In the genomic region with DNA sequence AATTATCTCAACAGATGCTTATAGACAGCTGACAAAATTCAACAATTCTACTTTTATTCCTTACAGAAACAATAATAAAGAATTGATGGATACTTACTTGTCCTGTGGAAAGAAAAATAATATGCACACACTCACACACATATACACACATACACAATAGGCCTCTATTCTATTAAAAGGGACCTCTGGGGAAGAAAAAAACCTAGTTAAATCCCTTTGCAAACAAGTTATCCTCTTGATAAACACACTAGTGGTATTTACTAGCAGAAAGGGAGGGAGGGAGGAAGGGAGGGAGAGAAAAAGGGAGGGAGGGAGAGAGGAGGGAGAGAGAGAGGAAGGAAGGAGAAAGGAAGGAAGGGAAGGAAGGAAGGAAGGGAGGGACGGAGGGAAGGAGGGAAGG, we compare ENCODE assay signal across 18 cellular contexts.
DNase-seq lines count a peak whose midpoint lies in the region; FAIRE-seq and TF ChIP-seq lines count a peak whose summit lies in the region.
"Had no signal": no experiment of that assay in that cellular context is flagged by ENCODE, and none has a peak within 500 bp of the region (broad histone marks: within the 10 kb centered on the region; RNA-seq: fewer than 3 reads in every experiment).

No MANE protein-coding gene starts in this region.

- no peak overlapping the region for H2BK12ac ChIP-seq in H1 (ENCODE audit: low read depth, low read length)

- H3K27ac ChIP-seq in H1 (ENCODE audit: low read depth, low read length) (no peak overlapping the region), osteoblast (ENCODE audit: low read depth, low read length) (no peak overlapping the region), prostate gland (no peak overlapping the region)

- H3K23me2 ChIP-seq in H1 (ENCODE audit: low read depth, low read length) = peaks cover 3% of the 10 kb centered on the region; the same call in 1 of the 2 replicates

- H3K18ac ChIP-seq in H1 (ENCODE audit: extremely low read depth, low read length) = no peak overlapping the region

- H2BK20ac ChIP-seq in H1 (ENCODE audit: low read length) = no peak overlapping the region

- no peak overlapping the region for H3K14ac ChIP-seq in H1 (ENCODE audit: insufficient read length)

- H2BK5ac ChIP-seq in H1 (ENCODE audit: low read depth, low read length) = no peak overlapping the region

- no peak for FAIRE-seq in H1 (lab: Jason Lieb, UNC)
- FAIRE-seq: GM12878, GM19239, H54 had no signal

- TF ChIP-seq RAD21 in H1 (IDR thresholded peaks at IDR 0.05 in 1 of 2, conservative IDR thresholded peaks at IDR 0.05 in 1 of 2; ENCODE audit: low read depth in 2 of 2, low read length in 2 of 2) = no peak

- no peak overlapping the region for H3K23ac ChIP-seq in H1 (ENCODE audit: insufficient read length)

- H4K20me1 ChIP-seq in H1 (replicated peaks in 1 of 2; ENCODE audit: control insufficient read depth in 1 of 2, insufficient read depth in 2 of 2, low read length in 2 of 2) (no peaks in the 10 kb centered on the region), osteoblast (ENCODE audit: insufficient read depth, low read length) (no peaks in the 10 kb centered on the region)

- no peak overlapping the region for H3K9ac ChIP-seq in H1 (replicated peaks in 1 of 4; ENCODE audit: extremely low read depth in 1 of 4, low read depth in 3 of 4, low read length in 3 of 4)

- POLR2A ChIA-PET in H1 (lab: Charles Lee; ENCODE audit: partially characterized antibody) = no interaction called here

- H2BK15ac ChIP-seq in H1 (ENCODE audit: low read length) = no peak overlapping the region

- H2AFZ ChIP-seq in H1 (ENCODE audit: low read length) (no peak overlapping the region), osteoblast (ENCODE audit: low read length) (peak overlapping the region; percentile 3)
- H2AFZ ChIP-seq: GM23338 had no signal

- no peak overlapping the region for H2BK120ac ChIP-seq in H1 (replicated peaks; ENCODE audit: low read depth, low read length)

- H4K91ac ChIP-seq in H1 (replicated peaks; ENCODE audit: insufficient read length, low read length) = no peak overlapping the region

- H3K27me3 ChIP-seq in H1 (replicated peaks in 1 of 4; ENCODE audit: control insufficient read depth in 3 of 4, extremely low read depth in 1 of 4, insufficient read depth in 3 of 4, low read length in 3 of 4) (no peaks in the 10 kb centered on the region), osteoblast (ENCODE audit: insufficient read depth, low read length) (no peaks in the 10 kb centered on the region), prostate gland (replicated peaks; ENCODE audit: insufficient read depth) (no peaks in the 10 kb centered on the region)

- TF ChIP-seq POLR2A in H1 (IDR thresholded peaks at IDR 0.05; ENCODE audit: control extremely low read depth in 1 of 2, low read depth in 2 of 2, low read length in 2 of 2) (no peak), prostate gland (IDR thresholded peaks at IDR 0.05) (no peak)

- H3K4me3 ChIP-seq in H1 (ENCODE audit: extremely low read depth in 1 of 4, insufficient read depth in 2 of 4, low read depth in 3 of 4, low read length in 4 of 4) (no peak overlapping the region), osteoblast (ENCODE audit: insufficient read depth, low read length) (no peak overlapping the region), prostate gland (no peak overlapping the region)
- H3K4me3 ChIP-seq: GM12878, GM23338, HAP-1 had no signal

- TF ChIP-seq EP300 in H1 (IDR thresholded peaks at IDR 0.05; ENCODE audit: borderline replicate concordance in 1 of 2, low read depth in 2 of 2, low read length in 2 of 2) = no peak

- DNase-seq in DMS53 (lab: John Stamatoyannopoulos, UW) (peak; percentile 78), DMS53 treated with DMSO at 0.1 percent for 48 hours (lab: John Stamatoyannopoulos, UW; ENCODE audit: unreplicated experiment) (peak; percentile 64), H1 (ENCODE audit: low read depth in 1 of 2, low spot score in 2 of 2) (no peak), osteoblast (ENCODE audit: insufficient read length, low spot score, missing footprints) (no peak), prostate gland (ENCODE audit: low spot score) (no peak), MV-4-11 (lab: John Stamatoyannopoulos, UW) (no peak)
- DNase-seq: C1 segment of cervical spinal cord; Calu3; CD4-positive, alpha-beta memory T cell; COR-L47; DMS79; EL; GDM1 had no signal

- no peak overlapping the region for H4K8ac ChIP-seq in H1 (ENCODE audit: extremely low read depth, insufficient read depth, low read length)

- CTCF ChIA-PET in H1 (lab: Charles Lee; ENCODE audit: partially characterized antibody) = no interaction called here

- WGBS in H1 (ENCODE audit: extremely low coverage in 1 of 2, insufficient coverage in 1 of 2, insufficient read length in 1 of 2, insufficient replicate concordance in 2 of 2, low coverage in 1 of 2, low lambda C conversion rate in 2 of 2, missing lambda C conversion rate in 1 of 2), 2 experiments = 33% methylated on average over 1 of the region's 1 CpG; no CpG with 5 or more reads in 1 of the 2 experiments
- WGBS in prostate gland = 54% methylated on average over 1 of the region's 1 CpG

- H3K4me2 ChIP-seq in H1 (ENCODE audit: insufficient read depth in 1 of 2, low read depth in 2 of 2, low read length in 2 of 2) (no peak overlapping the region), osteoblast (ENCODE audit: insufficient read depth, low read length) (no peak overlapping the region)
- H3K4me2 ChIP-seq: GM23338 had no signal

- no peak overlapping the region for H4K5ac ChIP-seq in H1 (ENCODE audit: insufficient read length, low read depth, low read length)

- H3K36me3 ChIP-seq in H1 (ENCODE audit: control insufficient read depth in 2 of 4, insufficient read depth in 4 of 4, low read length in 3 of 4) (no peaks in the 10 kb centered on the region), osteoblast (ENCODE audit: insufficient read depth, low read length) (no peaks in the 10 kb centered on the region), prostate gland (no peaks in the 10 kb centered on the region)
- H3K36me3 ChIP-seq: HAP-1 had no signal

- no peak overlapping the region for H3K4ac ChIP-seq in H1 (replicated peaks; ENCODE audit: insufficient read length, low read depth, low read length)

- no peaks in the 10 kb centered on the region for H3K4me1 ChIP-seq in H1 (replicated peaks in 1 of 4; ENCODE audit: control insufficient read depth in 3 of 4, insufficient read depth in 4 of 4, low read length in 3 of 4)
- no peaks in the 10 kb centered on the region for H3K4me1 ChIP-seq in osteoblast (ENCODE audit: insufficient read depth, low read length)
- no peaks in the 10 kb centered on the region for H3K4me1 ChIP-seq in prostate gland (replicated peaks)
- H3K4me1 ChIP-seq: HAP-1 had no signal

- TF ChIP-seq CTCF in H1 (IDR thresholded peaks at IDR 0.05; ENCODE audit: control extremely low read depth in 1 of 3, insufficient read depth in 1 of 3, low read depth in 1 of 3, low read length in 3 of 3) = no peak
- TF ChIP-seq CTCF in osteoblast (IDR thresholded peaks at IDR 0.05; ENCODE audit: extremely low read depth, low read depth, low read length) = no peak
- TF ChIP-seq CTCF in prostate gland (IDR thresholded peaks at IDR 0.05) = no peak

- H3K79me2 ChIP-seq in H1 (ENCODE audit: control insufficient read depth in 1 of 2, insufficient read depth in 2 of 2, low read length in 2 of 2) (no peaks in the 10 kb centered on the region), osteoblast (ENCODE audit: insufficient read depth, low read length) (no peaks in the 10 kb centered on the region)

- no peaks in the 10 kb centered on the region for H3K79me1 ChIP-seq in H1 (ENCODE audit: low read depth, low read length)

- H2AK5ac ChIP-seq in H1 (ENCODE audit: low read depth, low read length) = no peak overlapping the region

- intact Hi-C loops in prostate gland (cut with DNase I) = no loop called here

- peak overlapping the region; percentile 62 for H3K56ac ChIP-seq in H1 (replicated peaks; ENCODE audit: insufficient read length, low read depth, low read length)

- H3K9me3 ChIP-seq in H1 (ENCODE audit: insufficient read depth in 2 of 2, low read depth in 1 of 2, low read length in 1 of 2) (no peaks in the 10 kb centered on the region), osteoblast (ENCODE audit: low read depth, low read length) (no peaks in the 10 kb centered on the region), prostate gland (no peaks in the 10 kb centered on the region)
- H3K9me3 ChIP-seq: HAP-1 had no signal

TF ChIP-seq in H1, 55 proteins besides CTCF, POLR2A, EP300 and RAD21 (continues in another document):
- TF ChIP-seq JUND (IDR thresholded peaks at IDR 0.05; ENCODE audit: low read length) (no peak), EGR1 (IDR thresholded peaks at IDR 0.05; ENCODE audit: borderline replicate concordance, low read depth, low read length) (no peak), ASH2L (IDR thresholded peaks at IDR 0.05; ENCODE audit: low read length) (no peak), BRCA1 (IDR thresholded peaks at IDR 0.05; ENCODE audit: low read depth, low read length) (no peak), CBX5 (IDR thresholded peaks at IDR 0.05; ENCODE audit: low read depth, low read length) (no peak), CTBP2 (IDR thresholded peaks at IDR 0.05; ENCODE audit: borderline replicate concordance, insufficient read depth, insufficient read length, low read length) (no peak), KDM5A (IDR thresholded peaks at IDR 0.05; ENCODE audit: low read length) (no peak), ZNF274 (IDR thresholded peaks at IDR 0.05; ENCODE audit: borderline replicate concordance, extremely low read depth, low read length) (no peak), RBBP5 (IDR thresholded peaks at IDR 0.05; ENCODE audit: borderline replicate concordance, low read depth, low read length) (no peak), SRF (IDR thresholded peaks at IDR 0.05; ENCODE audit: low read depth, low read length) (no peak), BCL11A (IDR thresholded peaks at IDR 0.05; ENCODE audit: low read depth in 2 of 2, low read length in 2 of 2) (no peak), TEAD4 (IDR thresholded peaks at IDR 0.05; ENCODE audit: low read depth, low read length) (no peak)
- TF ChIP-seq, protein P1, sequence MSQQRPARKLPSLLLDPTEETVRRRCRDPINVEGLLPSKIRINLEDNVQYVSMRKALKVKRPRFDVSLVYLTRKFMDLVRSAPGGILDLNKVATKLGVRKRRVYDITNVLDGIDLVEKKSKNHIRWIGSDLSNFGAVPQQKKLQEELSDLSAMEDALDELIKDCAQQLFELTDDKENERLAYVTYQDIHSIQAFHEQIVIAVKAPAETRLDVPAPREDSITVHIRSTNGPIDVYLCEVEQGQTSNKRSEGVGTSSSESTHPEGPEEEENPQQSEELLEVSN (IDR thresholded peaks at IDR 0.05) = no peak
- TF ChIP-seq, protein P2, sequence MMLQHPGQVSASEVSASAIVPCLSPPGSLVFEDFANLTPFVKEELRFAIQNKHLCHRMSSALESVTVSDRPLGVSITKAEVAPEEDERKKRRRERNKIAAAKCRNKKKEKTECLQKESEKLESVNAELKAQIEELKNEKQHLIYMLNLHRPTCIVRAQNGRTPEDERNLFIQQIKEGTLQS (IDR thresholded peaks at IDR 0.05; ENCODE audit: insufficient read depth, low read depth, low read length) = no peak

Comparison
In these comparisons a context has a peak if more than half of its experiments do, and no peak if none do; other contexts are left out.
1. DNase-seq: peak in DMS53 (single experiment) and DMS53 treated with DMSO at 0.1 percent for 48 hours (single experiment); none in H1 (0 of 2), osteoblast (single experiment), prostate gland (single experiment) and MV-4-11 (single experiment).